Comparison of ENCODE assay signal across 1 cellular context in the genomic region with DNA sequence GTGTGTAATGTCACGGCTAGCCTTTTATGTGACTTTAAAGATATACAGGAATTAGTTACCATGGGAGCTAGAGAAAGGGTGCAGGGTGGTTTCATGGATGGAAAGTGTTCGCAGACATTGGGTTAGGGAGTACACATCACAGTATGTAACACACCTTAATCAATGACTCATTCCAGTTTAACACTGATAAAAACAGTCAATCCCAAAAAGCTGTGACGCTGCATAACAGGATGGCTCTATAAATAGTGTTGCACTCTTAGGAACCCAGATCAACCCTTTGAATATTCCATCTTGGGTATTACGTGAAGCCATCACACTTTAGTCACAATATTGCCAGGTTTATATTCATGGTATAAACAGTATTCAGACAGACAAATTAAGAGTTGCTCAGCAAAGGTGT.
TF ChIP-seq lines count a peak whose summit lies in the region.

No MANE protein-coding gene starts in this region.

TF ChIP-seq in GM12891, 5 proteins besides CTCF, POLR2A, EP300 and RAD21:
- TF ChIP-seq PAX5 (IDR thresholded peaks at IDR 0.05; ENCODE audit: insufficient read depth, low read length, severe bottlenecking) = no peak
TF ChIP-seq in GM12891: peak in this region for 0.
